Comparison of ENCODE assay signal across 9 cellular contexts in genomic region chr6:29016559-29017427, GRCh38. TPM values are rescaled to one million over a fixed set of nuclear protein-coding genes. Genes with fewer than 3 reads are reported as not detected.
DNase-seq lines count a peak whose midpoint lies in the region; ATAC-seq lines count a peak whose summit lies in the region.
"Had no signal": no experiment of that assay in that cellular context is flagged by ENCODE, and none has a peak within 500 bp of the region (broad histone marks: within the 10 kb centered on the region; RNA-seq: fewer than 3 reads in every experiment).

No MANE protein-coding gene starts in this region.

- DNase-seq in AG20443 (ENCODE audit: low spot score) (peak; percentile 71), NCI-H345 treated with DMSO at 0.1 percent for 48 hours (lab: John Stamatoyannopoulos, UW; ENCODE audit: unreplicated experiment) (peak; percentile 34), dedifferentiated amniotic fluid mesenchymal stem cell (ENCODE audit: extremely low spot score) (peak; percentile 67), left lobe of liver (ENCODE audit: low spot score) (peak; percentile 81)
- DNase-seq in activated CD4-positive, alpha-beta T cell treated with anti-CD3 and anti-CD28 coated beads for 36 hours, result peak; percentile 90
- DNase-seq in stimulated activated CD4-positive, alpha-beta T cell treated with anti-CD3 and anti-CD28 coated beads, Interleukin-1b, Interleukin-23, amount 100 ng/mL, for 48 hours, result peak; percentile 82

- H3K27ac Mint-ChIP-seq in activated CD4-positive, alpha-beta T cell treated with anti-CD3 and anti-CD28 coated beads for 36 hours, result peak overlapping the region; percentile 78

- POLR2A ChIA-PET in activated CD4-positive, alpha-beta T cell treated with anti-CD3 and anti-CD28 coated beads for 36 hours (lab: Charles Lee), result interaction anchor here (0.7 to 1.7 kb wide), 4 partner anchors 94 to 1329 kb away, joined by 3 to 6 read pairs (median 4); no protein-coding TSS in a partner anchor

- intact Hi-C loops in activated CD4-positive, alpha-beta T cell treated with anti-CD3 and anti-CD28 coated beads for 36 hours (cut with DNase I, micrococcal nuclease), result loop anchor here (1.0 to 2.0 kb wide), 14 partner anchors 28 to 573 kb away; partner anchors contain the start of gene TRIM27 (in 1 of the 2)

- ATAC-seq in GM18909 (IDR thresholded peaks at IDR 0.05; ENCODE audit: poor library complexity, unreplicated experiment) (peak; percentile 87), HG03196 (IDR thresholded peaks at IDR 0.05; ENCODE audit: unreplicated experiment) (peak; percentile 79), left lobe of liver (peak; percentile 96)
- peak; percentile 87 for ATAC-seq in activated CD4-positive, alpha-beta T cell treated with anti-CD3 and anti-CD28 coated beads for 36 hours

- CTCF ChIA-PET in activated CD4-positive, alpha-beta T cell treated with anti-CD3 and anti-CD28 coated beads for 36 hours (lab: Charles Lee), result interaction anchor here (0.6 to 4.2 kb wide), 23 partner anchors 9 to 573 kb away, joined by 3 to 87 read pairs (median 5); partner anchors contain the start of gene ZNF311

- peaks cover 10% of the 10 kb centered on the region for H3K4me1 Mint-ChIP-seq in activated CD4-positive, alpha-beta T cell treated with anti-CD3 and anti-CD28 coated beads for 36 hours

- H3K27me3 Mint-ChIP-seq in activated CD4-positive, alpha-beta T cell treated with anti-CD3 and anti-CD28 coated beads for 36 hours, result peaks cover 20% of the 10 kb centered on the region

- H3K4me3 Mint-ChIP-seq in activated CD4-positive, alpha-beta T cell treated with anti-CD3 and anti-CD28 coated beads for 36 hours, result peak overlapping the region; percentile 77

- peaks cover 3% of the 10 kb centered on the region for H3K36me3 Mint-ChIP-seq in activated CD4-positive, alpha-beta T cell treated with anti-CD3 and anti-CD28 coated beads for 36 hours (ENCODE audit: low read depth)

- H3K9me3 Mint-ChIP-seq in activated CD4-positive, alpha-beta T cell treated with anti-CD3 and anti-CD28 coated beads for 36 hours (ENCODE audit: low read depth), result peaks cover 1% of the 10 kb centered on the region

RNA-seq across cellular contexts. Expression of gene ZNF311, which starts 11.7 kb away (rescaled TPM):
- total RNA-seq in activated CD4-positive, alpha-beta T cell treated with anti-CD3 and anti-CD28 coated beads for 36 hours, result 1 to 10 TPM in 1 of 2 experiments, under 1 TPM in 1; 0.98 to 1.0 TPM
- total RNA-seq in left lobe of liver, result 0.68 TPM

RNA-seq across cellular contexts. Expression of gene OR2W1, which starts 28.2 kb away (rescaled TPM):
- total RNA-seq in activated CD4-positive, alpha-beta T cell treated with anti-CD3 and anti-CD28 coated beads for 36 hours, result not detected
- total RNA-seq in left lobe of liver, result not detected
- total RNA-seq: T-helper 1 cell treated with Interleukin-12 subunit alpha and Interleukin-12 subunit beta and Interleukin-4 antibody, amounts not matched to agents 30 ng/mL and 1 ng/mL, for 36 hours had no signal

Comparison
In these comparisons a context has a peak if more than half of its experiments do, and no peak if none do; other contexts are left out.
1. Peak in every context shown above with its lines: DNase-seq and ATAC-seq.
2. DNase-seq: peak in every context shown above with its lines; median percentile 90 in activated CD4-positive, alpha-beta T cell treated with anti-CD3 and anti-CD28 coated beads for 36 hours; 82 in stimulated activated CD4-positive, alpha-beta T cell treated with anti-CD3 and anti-CD28 coated beads, Interleukin-1b, Interleukin-23, amount 100 ng/mL, for 48 hours; 81 in left lobe of liver; 71 in AG20443; 67 in dedifferentiated amniotic fluid mesenchymal stem cell; 34 in NCI-H345 treated with DMSO at 0.1 percent for 48 hours.